In genomic region chr17:42819939-42820535, GRCh38 we compare ENCODE assay signal across 9 cellular contexts.
DNase-seq lines count a peak whose midpoint lies in the region; ATAC-seq and TF ChIP-seq lines count a peak whose summit lies in the region.
"Had no signal": no experiment of that assay in that cellular context is flagged by ENCODE, and none has a peak within 500 bp of the region (broad histone marks: within the 10 kb centered on the region; RNA-seq: fewer than 3 reads in every experiment).

No MANE protein-coding gene starts in this region.

- H3K4me3 ChIP-seq in astrocyte of the cerebellum (ENCODE audit: low read depth, low read length), result no peak overlapping the region

- peaks cover 12% of the 10 kb centered on the region for H3K4me1 Mint-ChIP-seq in T-helper 2 cell treated with Interferon-gamma antibody and Interleukin-4, amounts not matched to agents 5 μg/mL and 100 μg/mL, for 36 hours (ENCODE audit: low read depth)

- DNase-seq in GM10266 (ENCODE audit: extremely low spot score), result peak; percentile 53
- DNase-seq in NCI-H1436 treated with DMSO at 0.1 percent for 48 hours (lab: John Stamatoyannopoulos, UW), result peak; percentile 16
- peak; percentile 60 for DNase-seq in T-helper 2 cell treated with Interferon-gamma antibody and Interleukin-4, amounts not matched to agents 5 μg/mL and 100 μg/mL, for 36 hours (ENCODE audit: low spot score)
- no peak for DNase-seq in astrocyte of the cerebellum (ENCODE audit: low read depth)
- peak; percentile 56 for DNase-seq in kidney glomerular epithelial cell (lab: John Stamatoyannopoulos, UW)
- DNase-seq in stimulated activated CD8-positive, alpha-beta memory T cell treated with anti-CD3 and anti-CD28 coated beads, Interleukin-2, amount 100 ng/mL, for 48 hours (ENCODE audit: low read depth in 2 of 2), result peak; percentile 43 to 55
- DNase-seq in pons (ENCODE audit: low spot score), result no peak

- peaks cover 52% of the 10 kb centered on the region for H3K36me3 Mint-ChIP-seq in T-helper 2 cell treated with Interferon-gamma antibody and Interleukin-4, amounts not matched to agents 5 μg/mL and 100 μg/mL, for 36 hours (ENCODE audit: low read depth)

- H3K9me3 Mint-ChIP-seq in T-helper 2 cell treated with Interferon-gamma antibody and Interleukin-4, amounts not matched to agents 5 μg/mL and 100 μg/mL, for 36 hours, result no peaks in the 10 kb centered on the region
- H3K9me3 Mint-ChIP-seq: activated naive CD4-positive, alpha-beta T cell treated with anti-CD3 and anti-CD28 coated beads, Interleukin-2, amount 50 U/mL, for 72 hours had no signal

- in situ Hi-C loops in astrocyte of the cerebellum (cut with HindIII; ENCODE audit: low sequenced_read_pairs), result no loop called here

- H3K27ac Mint-ChIP-seq in T-helper 2 cell treated with Interferon-gamma antibody and Interleukin-4, amounts not matched to agents 5 μg/mL and 100 μg/mL, for 36 hours, result no peak overlapping the region
- H3K27ac Mint-ChIP-seq: activated naive CD4-positive, alpha-beta T cell treated with anti-CD3 and anti-CD28 coated beads, Interleukin-2, amount 50 U/mL, for 72 hours had no signal

- H3K27me3 Mint-ChIP-seq in T-helper 2 cell treated with Interferon-gamma antibody and Interleukin-4, amounts not matched to agents 5 μg/mL and 100 μg/mL, for 36 hours (ENCODE audit: low read depth), result no peaks in the 10 kb centered on the region

- peak; percentile 77 for TF ChIP-seq CTCF in GM10266 (IDR thresholded peaks at IDR 0.05; ENCODE audit: control insufficient read depth, insufficient read depth, low read depth, missing control alignments)
- TF ChIP-seq CTCF in astrocyte of the cerebellum (IDR thresholded peaks at IDR 0.05; ENCODE audit: low read depth, low read length, missing control alignments), result peak; percentile 84

- no peak overlapping the region for H3K4me3 Mint-ChIP-seq in T-helper 2 cell treated with Interferon-gamma antibody and Interleukin-4, amounts not matched to agents 5 μg/mL and 100 μg/mL, for 36 hours

- ATAC-seq in HG02642 (IDR thresholded peaks at IDR 0.05; ENCODE audit: poor library complexity, unreplicated experiment), result no peak

Comparison
In these comparisons a context has a peak if more than half of its experiments do, and no peak if none do; other contexts are left out.
1. DNase-seq: peak in GM10266 (single experiment), NCI-H1436 treated with DMSO at 0.1 percent for 48 hours (single experiment), T-helper 2 cell treated with Interferon-gamma antibody and Interleukin-4, amounts not matched to agents 5 μg/mL and 100 μg/mL, for 36 hours (single experiment), kidney glomerular epithelial cell (single experiment) and stimulated activated CD8-positive, alpha-beta memory T cell treated with anti-CD3 and anti-CD28 coated beads, Interleukin-2, amount 100 ng/mL, for 48 hours (2 of 2); none in astrocyte of the cerebellum (single experiment) and pons (single experiment).